Comparison of ENCODE assay signal across 18 cellular contexts in the genomic region with DNA sequence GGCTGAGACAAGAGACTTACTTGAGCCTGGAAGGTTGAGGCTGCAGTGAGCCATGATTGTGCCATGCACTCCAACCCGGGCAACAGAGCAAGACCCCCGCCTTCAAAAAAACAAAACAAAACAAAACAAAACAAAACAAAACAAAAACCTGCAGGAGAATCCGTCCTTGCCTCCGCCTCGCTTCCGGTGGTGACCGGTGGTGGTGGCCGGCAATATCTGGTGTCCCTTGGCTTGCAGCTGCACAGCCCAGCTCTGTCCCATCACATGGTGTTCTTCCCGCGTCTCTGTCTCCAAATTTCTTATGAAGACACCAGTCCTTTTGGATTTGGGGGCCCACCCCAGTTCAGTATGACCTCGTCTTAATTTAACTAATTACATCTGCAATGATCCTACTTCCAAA. TPM values are rescaled to one million over a fixed set of nuclear protein-coding genes. Genes with fewer than 3 reads are reported as not detected.
"Had no signal": no experiment of that assay in that cellular context is flagged by ENCODE, and none has a peak within 500 bp of the region (broad histone marks: within the 10 kb centered on the region; RNA-seq: fewer than 3 reads in every experiment).

No MANE protein-coding gene starts in this region.

- DNase-seq: dermis blood vessel endothelial cell; effector CD4-positive, alpha-beta T cell; foreskin melanocyte; mammary epithelial cell; naive thymus-derived CD4-positive, alpha-beta T cell; nephron progenitor cell; small intestine; stimulated activated CD4-positive, alpha-beta T cell treated with anti-CD3 and anti-CD28 coated beads, Interleukin-12 subunit alpha, Interleukin-12 subunit beta, amount 100 ng/mL, for 4 hours; stimulated activated naive CD4-positive, alpha-beta T cell; stomach; substantia nigra; transverse colon had no signal

- ATAC-seq: left lobe of liver; naive thymus-derived CD4-positive, alpha-beta T cell had no signal

- FAIRE-seq: colon, small intestine had no signal

- H3K4me3 ChIP-seq: hepatocyte, stomach, thoracic aorta, transverse colon had no signal

- H3K36me3 ChIP-seq: neutrophil, stomach, thoracic aorta, transverse colon had no signal

- H3K9me3 Mint-ChIP-seq: naive thymus-derived CD4-positive, alpha-beta T cell; nephron progenitor cell had no signal

- H3K4me1 Mint-ChIP-seq: naive thymus-derived CD4-positive, alpha-beta T cell had no signal

- H3K4me3 Mint-ChIP-seq: nephron progenitor cell had no signal

- H3K27ac Mint-ChIP-seq: naive thymus-derived CD4-positive, alpha-beta T cell had no signal

- H3K9me3 ChIP-seq: neutrophil, stomach, thoracic aorta, transverse colon had no signal

- H3K27ac ChIP-seq: hepatocyte, neutrophil, stomach, thoracic aorta, transverse colon had no signal

RNA-seq across cellular contexts. Expression of gene SMIM41, which starts 10.0 kb away (rescaled TPM):
- total RNA-seq: dermis blood vessel endothelial cell, hepatocyte, left lobe of liver, osteocyte had no signal
- polyA plus RNA-seq: hepatocyte; mammary epithelial cell; naive thymus-derived CD4-positive, alpha-beta T cell had no signal
